ENCODE assay signal across 23 cellular contexts in genomic region chr4:151822331-151822730, GRCh38.
"Had no signal": no experiment of that assay in that cellular context is flagged by ENCODE, and none has a peak within 500 bp of the region (broad histone marks: within the 10 kb centered on the region; RNA-seq: fewer than 3 reads in every experiment).

No MANE protein-coding gene starts in this region.

- H3K9me3 Mint-ChIP-seq: activated T-helper 1 cell treated with anti-CD3 and anti-CD28 coated beads, Interleukin-12 subunit alpha, Interleukin-12 subunit beta, Interleukin-2, Interleukin-4 antibody, amounts not matched to agents 30 ng/mL and 10 ng/mL and 1 ng/mL, durations not matched to agents 14 hours and 24 hours and 36 hours; T-helper 1 cell treated with Interleukin-12 subunit alpha and Interleukin-12 subunit beta and Interleukin-4 antibody, amounts not matched to agents 30 μg/mL and 1 μg/mL, for 36 hours had no signal

- ATAC-seq: activated CD4-positive, CD25-positive, alpha-beta regulatory T cell treated with anti-CD3 and anti-CD28 coated beads, Interleukin-2, amount 50 U/mL, for 24 hours; activated CD8-positive, alpha-beta T cell treated with anti-CD3 and anti-CD28 coated beads, Interleukin-2, amount 10 ng/mL, durations not matched to agents 7 days and 5 days; body of pancreas had no signal

- H3K27ac Mint-ChIP-seq: activated CD8-positive, alpha-beta T cell treated with anti-CD3 and anti-CD28 coated beads, Interleukin-2, amount 10 ng/mL, durations not matched to agents 7 days and 5 days; activated naive CD4-positive, alpha-beta T cell treated with anti-CD3 and anti-CD28 coated beads, Interleukin-2, amount 50 U/mL, for 24 hours; activated T-helper 1 cell treated with anti-CD3 and anti-CD28 coated beads, Interleukin-12 subunit alpha, Interleukin-12 subunit beta, Interleukin-2, Interleukin-4 antibody, amounts not matched to agents 30 ng/mL and 10 ng/mL and 1 ng/mL, durations not matched to agents 14 hours and 24 hours and 36 hours; T-helper 1 cell treated with Interleukin-12 subunit alpha and Interleukin-12 subunit beta and Interleukin-4 antibody, amounts not matched to agents 30 μg/mL and 1 μg/mL, for 36 hours had no signal

- FAIRE-seq: bronchial epithelial cell had no signal

- H3K27me3 Mint-ChIP-seq: activated naive CD4-positive, alpha-beta T cell treated with anti-CD3 and anti-CD28 coated beads, Interleukin-2, amount 50 U/mL, for 24 hours had no signal

- H3K4me3 ChIP-seq: body of pancreas, PC-9 had no signal

- H3K4me3 Mint-ChIP-seq: activated CD8-positive, alpha-beta T cell treated with anti-CD3 and anti-CD28 coated beads, Interleukin-2, amount 10 ng/mL, durations not matched to agents 7 days and 5 days; activated naive CD4-positive, alpha-beta T cell treated with anti-CD3 and anti-CD28 coated beads, Interleukin-2, amount 50 U/mL, for 24 hours; activated T-helper 1 cell treated with anti-CD3 and anti-CD28 coated beads, Interleukin-12 subunit alpha, Interleukin-12 subunit beta, Interleukin-2, Interleukin-4 antibody, amounts not matched to agents 30 ng/mL and 10 ng/mL and 1 ng/mL, durations not matched to agents 14 hours and 24 hours and 36 hours; T-helper 1 cell treated with Interleukin-12 subunit alpha and Interleukin-12 subunit beta and Interleukin-4 antibody, amounts not matched to agents 30 μg/mL and 1 μg/mL, for 36 hours had no signal

- H3K27me3 ChIP-seq: body of pancreas had no signal

- H3K36me3 Mint-ChIP-seq: activated naive CD4-positive, alpha-beta T cell treated with anti-CD3 and anti-CD28 coated beads, Interleukin-2, amount 50 U/mL, for 24 hours had no signal

- H3K4me1 ChIP-seq: body of pancreas had no signal

- DNase-seq: activated CD4-positive, alpha-beta T cell treated with anti-CD3 and anti-CD28 coated beads for 4 hours; activated CD4-positive, alpha-beta T cell treated with anti-CD3 and anti-CD28 coated beads, Interleukin-2, amount 50 U/mL, for 4 hours; activated CD8-positive, alpha-beta memory T cell treated with anti-CD3 and anti-CD28 coated beads, Interleukin-2, amount 50 U/mL, for 48 hours; activated CD8-positive, alpha-beta T cell treated with anti-CD3 and anti-CD28 coated beads, Interleukin-2, amount 10 ng/mL, durations not matched to agents 7 days and 5 days; activated effector memory CD4-positive, alpha-beta T cell treated with Interleukin-2 at 50 U/mL for 16 hours; activated naive CD4-positive, alpha-beta T cell; activated T-cell treated with anti-CD3 and anti-CD28 coated beads, Interleukin-2, amount 50 U/mL, for 1 hour; aorta; body of pancreas; central memory CD4-positive, alpha-beta T cell; NCI-H1105 treated with DMSO at 0.1 percent for 48 hours; NCI-H1436 treated with DMSO at 0.1 percent for 48 hours; NCI-H187; NCI-H2081; NCI-H446; NCI-H524; PC-9; SHP77 treated with DMSO at 0.1 percent for 48 hours had no signal

- H3K27ac ChIP-seq: body of pancreas, PC-9 had no signal

- H2AFZ ChIP-seq: PC-9 had no signal

- H3K4me1 Mint-ChIP-seq: activated naive CD4-positive, alpha-beta T cell treated with anti-CD3 and anti-CD28 coated beads, Interleukin-2, amount 50 U/mL, for 24 hours had no signal

- H3K4me2 ChIP-seq: PC-9 had no signal
